Comparison of ENCODE assay signal across 8 cellular contexts in the genomic region with DNA sequence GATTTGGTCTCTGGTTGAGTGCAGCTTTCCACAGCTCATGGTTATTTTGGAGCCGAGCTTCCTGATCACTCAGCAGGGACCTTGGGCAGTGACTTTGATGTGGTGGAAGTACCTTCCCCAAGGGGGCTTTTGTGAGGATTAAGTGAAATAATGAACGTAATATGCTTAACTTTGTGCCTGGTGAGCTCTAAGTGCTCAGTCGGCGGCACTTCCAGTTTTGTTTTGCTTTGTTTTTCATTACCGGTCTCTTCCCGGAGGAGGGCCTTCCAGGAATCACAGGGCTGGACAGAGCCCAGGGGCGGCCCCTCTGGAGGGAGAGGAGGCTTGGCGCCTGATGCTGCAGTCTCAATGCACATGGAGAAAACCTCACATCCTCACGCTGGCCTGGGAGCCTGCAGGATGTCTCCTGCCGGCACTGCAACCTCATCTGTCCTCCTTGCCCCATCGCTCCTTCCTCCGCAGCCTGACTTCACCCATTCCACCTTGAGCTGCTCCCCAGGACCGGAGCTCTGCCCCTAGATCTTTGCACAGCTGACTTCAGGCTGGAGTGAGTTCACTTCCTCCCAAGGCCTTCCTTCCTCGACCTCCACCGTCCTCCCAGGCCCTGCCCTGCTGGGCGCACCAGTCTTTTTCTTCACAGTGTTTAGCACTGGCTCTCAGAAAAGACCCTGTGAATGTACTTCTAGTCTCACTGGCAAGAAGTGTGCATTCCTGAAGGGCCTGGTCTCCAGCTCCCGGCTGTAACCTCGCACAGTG. TPM values are rescaled to one million over a fixed set of nuclear protein-coding genes. Genes with fewer than 3 reads are reported as not detected.
DNase-seq lines count a peak whose midpoint lies in the region; ATAC-seq and TF ChIP-seq lines count a peak whose summit lies in the region.

No MANE protein-coding gene starts in this region.

- peak; percentile 16 for ATAC-seq in Right ventricle myocardium superior (ENCODE audit: poor library complexity)
- ATAC-seq in HG02588 (IDR thresholded peaks at IDR 0.05; ENCODE audit: unreplicated experiment): no peak

- CTCF ChIA-PET in HEK293T (lab: Yijun Ruan, JAX): interaction anchor here (1.0 kb wide), 1 partner anchor 49 kb away, joined by 3 read pairs; no protein-coding TSS in a partner anchor

- TF ChIP-seq POLR2A in ovary (IDR thresholded peaks at IDR 0.05): peak; percentile 23

- no peaks in the 10 kb centered on the region for H3K27me3 Mint-ChIP-seq in activated T-helper 2 cell treated with anti-CD3 and anti-CD28 coated beads, Interferon-gamma antibody, Interleukin-2, Interleukin-4, amounts not matched to agents 10 μg/mL and 5 μg/mL and 100 μg/mL, durations not matched to agents 14 hours and 24 hours and 36 hours (ENCODE audit: low read depth)

- POLR2A ChIA-PET in HEK293T (lab: Yijun Ruan, JAX): interaction anchor here (1.1 to 2.5 kb wide), 4 partner anchors 39 to 178 kb away, joined by 3 to 17 read pairs (median 5); partner anchors contain the start of genes C19orf12 and POP4

- TF ChIP-seq EP300 in ovary (IDR thresholded peaks at IDR 0.05): peak; percentile 62

- peak overlapping the region; percentile 85 for H3K4me3 Mint-ChIP-seq in activated T-helper 2 cell treated with anti-CD3 and anti-CD28 coated beads, Interferon-gamma antibody, Interleukin-2, Interleukin-4, amounts not matched to agents 10 μg/mL and 5 μg/mL and 100 μg/mL, durations not matched to agents 14 hours and 24 hours and 36 hours (ENCODE audit: low read depth)

- no peak for TF ChIP-seq CTCF in ovary (IDR thresholded peaks at IDR 0.05)

- H3K9me3 ChIP-seq in ovary: no peaks in the 10 kb centered on the region

- peak overlapping the region; percentile 91 for H3K4me3 ChIP-seq in ovary

- H3K27me3 ChIP-seq in ovary: no peaks in the 10 kb centered on the region

- no peaks in the 10 kb centered on the region for H3K36me3 ChIP-seq in ovary

- peaks cover 9% of the 10 kb centered on the region for H3K4me1 ChIP-seq in ovary (ENCODE audit: insufficient read depth)

- intact Hi-C loops in activated T-helper 2 cell treated with anti-CD3 and anti-CD28 coated beads, Interferon-gamma antibody, Interleukin-2, Interleukin-4, amounts not matched to agents 10 μg/mL and 5 μg/mL and 100 μg/mL, durations not matched to agents 14 hours and 24 hours and 36 hours (cut with micrococcal nuclease): loop anchor here (1.0 to 10.0 kb wide), 2 partner anchors 24 to 278 kb away; partner anchors contain the start of gene URI1
- intact Hi-C loops in Right ventricle myocardium superior (cut with DNase I) (no loop called here), ovary (cut with DNase I) (loop anchor here in 2 of 4 donors (10.0 kb wide), 2 partner anchors 52 to 62 kb away; partner anchors contain the start of gene POP4 (in 1 of the 2))

- no peaks in the 10 kb centered on the region for H3K9me3 Mint-ChIP-seq in activated T-helper 2 cell treated with anti-CD3 and anti-CD28 coated beads, Interferon-gamma antibody, Interleukin-2, Interleukin-4, amounts not matched to agents 10 μg/mL and 5 μg/mL and 100 μg/mL, durations not matched to agents 14 hours and 24 hours and 36 hours

- WGBS in ovary, 3 donors: 5 to 7% (median 7%) methylated on average over 18 of the region's 18 CpGs

- H3K27ac ChIP-seq in ovary: peak overlapping the region; percentile 72 to 86

- peaks cover 65% of the 10 kb centered on the region for H3K4me1 Mint-ChIP-seq in activated T-helper 2 cell treated with anti-CD3 and anti-CD28 coated beads, Interferon-gamma antibody, Interleukin-2, Interleukin-4, amounts not matched to agents 10 μg/mL and 5 μg/mL and 100 μg/mL, durations not matched to agents 14 hours and 24 hours and 36 hours (ENCODE audit: low read depth)

- DNase-seq in activated T-cell treated with anti-CD3 and anti-CD28 coated beads, Interleukin-2, amount 50 U/mL, for 1 hour: peak; percentile 37
- DNase-seq in activated T-cell treated with anti-CD3 and anti-CD28 coated beads for 4 hours (no peak), Right ventricle myocardium superior (peak; percentile 87), ovary (peak; percentile 75 to 86 (median 82)), SKM-1 (lab: John Stamatoyannopoulos, UW; ENCODE audit: unreplicated experiment) (no peak), HEK293T (ENCODE audit: extremely low spot score) (no peak)
- DNase-seq in activated T-helper 2 cell treated with anti-CD3 and anti-CD28 coated beads, Interferon-gamma antibody, Interleukin-2, Interleukin-4, amounts not matched to agents 10 μg/mL and 5 μg/mL and 100 μg/mL, durations not matched to agents 14 hours and 24 hours and 36 hours (ENCODE audit: low spot score): no peak

- H3K36me3 Mint-ChIP-seq in activated T-helper 2 cell treated with anti-CD3 and anti-CD28 coated beads, Interferon-gamma antibody, Interleukin-2, Interleukin-4, amounts not matched to agents 10 μg/mL and 5 μg/mL and 100 μg/mL, durations not matched to agents 14 hours and 24 hours and 36 hours (ENCODE audit: low read depth): peaks cover 47% of the 10 kb centered on the region

- peak overlapping the region; percentile 82 for H3K27ac Mint-ChIP-seq in activated T-helper 2 cell treated with anti-CD3 and anti-CD28 coated beads, Interferon-gamma antibody, Interleukin-2, Interleukin-4, amounts not matched to agents 10 μg/mL and 5 μg/mL and 100 μg/mL, durations not matched to agents 14 hours and 24 hours and 36 hours

TF ChIP-seq in HEK293T, 16 proteins besides CTCF, POLR2A, EP300 and RAD21:
- TF ChIP-seq FOXK2 (IDR thresholded peaks at IDR 0.05) (no peak), LEF1 (IDR thresholded peaks at IDR 0.05; ENCODE audit: borderline replicate concordance) (no peak), ARNT (IDR thresholded peaks at IDR 0.05) (no peak), ELF4 (IDR thresholded peaks at IDR 0.05) (no peak), L3MBTL2 (conservative IDR thresholded peaks at IDR 0.05) (no peak), BHLHE40 (IDR thresholded peaks at IDR 0.05; ENCODE audit: borderline replicate concordance) (no peak), FOXM1 (IDR thresholded peaks at IDR 0.05; ENCODE audit: borderline replicate concordance) (no peak), FOXA1 (IDR thresholded peaks at IDR 0.05) (no peak), TARDBP (IDR thresholded peaks at IDR 0.05) (no peak), HDGF (IDR thresholded peaks at IDR 0.05; ENCODE audit: borderline replicate concordance) (no peak), ZNF384 (IDR thresholded peaks at IDR 0.05) (no peak)

RNA-seq across cellular contexts. Expression of gene PLEKHF1, which starts 1.6 kb away (rescaled TPM):
- total RNA-seq in activated T-helper 2 cell treated with anti-CD3 and anti-CD28 coated beads, Interferon-gamma antibody, Interleukin-2, Interleukin-4, amounts not matched to agents 10 μg/mL and 5 μg/mL and 100 μg/mL, durations not matched to agents 14 hours and 24 hours and 36 hours: 28.0 and 30.3 TPM in 2 replicates
- 39.9 TPM for total RNA-seq in Right ventricle myocardium superior
- total RNA-seq in ovary: 10 to 100 TPM in 6 of 7 donors, 1 to 10 TPM in 1; 9.3 to 19.1 (median 13.8) TPM
- 10 to 100 TPM in 1 of 2 donors, under 1 TPM in 1; 0.92 to 12.5 TPM for polyA plus RNA-seq in ovary

RNA-seq across cellular contexts. Expression of gene C19orf12, which starts 48.2 kb away (rescaled TPM):
- 41.9 and 42.2 TPM in 2 replicates for total RNA-seq in activated T-helper 2 cell treated with anti-CD3 and anti-CD28 coated beads, Interferon-gamma antibody, Interleukin-2, Interleukin-4, amounts not matched to agents 10 μg/mL and 5 μg/mL and 100 μg/mL, durations not matched to agents 14 hours and 24 hours and 36 hours
- total RNA-seq in Right ventricle myocardium superior (59.9 TPM), ovary (10 to 100 TPM; 23.4 to 33.6 (median 25.3) TPM)
- 10 to 100 TPM; 15.6 to 16.7 TPM for polyA plus RNA-seq in ovary

Comparison
In these comparisons a context has a peak if more than half of its experiments do, and no peak if none do; other contexts are left out.
1. DNase-seq: peak in activated T-cell treated with anti-CD3 and anti-CD28 coated beads, Interleukin-2, amount 50 U/mL, for 1 hour (single experiment), Right ventricle myocardium superior (single experiment) and ovary (5 of 5); none in activated T-cell treated with anti-CD3 and anti-CD28 coated beads for 4 hours (single experiment), activated T-helper 2 cell treated with anti-CD3 and anti-CD28 coated beads, Interferon-gamma antibody, Interleukin-2, Interleukin-4, amounts not matched to agents 10 μg/mL and 5 μg/mL and 100 μg/mL, durations not matched to agents 14 hours and 24 hours and 36 hours (single experiment), SKM-1 (single experiment) and HEK293T (single experiment).